8 cellular contexts compared by ENCODE assay signal in genomic region chr3:131502530-131503327, GRCh38. TPM values are rescaled to one million over a fixed set of nuclear protein-coding genes. Genes with fewer than 3 reads are reported as not detected.
DNase-seq lines count a peak whose midpoint lies in the region; ATAC-seq, FAIRE-seq and TF ChIP-seq lines count a peak whose summit lies in the region.

Gene MRPL3, minus strand, starts transcription at chr3:131502971. Its CDS starts 150 bp downstream, at chr3:131502821.

- H3K9me3 ChIP-seq in BE2C (no peaks in the 10 kb centered on the region), colonic mucosa (no peaks in the 10 kb centered on the region)

- H3K4me3 ChIP-seq in BE2C (ENCODE audit: low read depth, low read length) (peak within 1 kb of the TSS; percentile 99), colonic mucosa (peak within 1 kb of the TSS; percentile 97)

- intact Hi-C loops in colonic mucosa (cut with DNase I), result loop anchor here (5.0 kb wide), 1 partner anchor 115 kb away; no protein-coding TSS in a partner anchor

- FAIRE-seq in GM19239 (lab: Jason Lieb, UNC), result peak; percentile 84

- peaks cover 36% of the 10 kb centered on the region for H3K36me3 ChIP-seq in BE2C
- no peaks in the 10 kb centered on the region for H3K36me3 ChIP-seq in colonic mucosa

- peak; percentile 95 for ATAC-seq in HG03442 (IDR thresholded peaks at IDR 0.05; ENCODE audit: unreplicated experiment)

- H3K27me3 ChIP-seq in BE2C (peaks cover 4% of the 10 kb centered on the region; the same call in 1 of the 2 replicates), colonic mucosa (no peaks in the 10 kb centered on the region)

- peak within 1 kb of the TSS; percentile 63 for H3K27ac ChIP-seq in colonic mucosa

- DNase-seq in BE2C (peak; percentile 91), GM19239 (ENCODE audit: insufficient read length, low spot score) (peak; percentile 58), NCI-H510A treated with DMSO at 0.1 percent for 48 hours (lab: John Stamatoyannopoulos, UW) (peak; percentile 73), colonic mucosa (peak; percentile 87), kidney glomerular epithelial cell (lab: John Stamatoyannopoulos, UW) (peak; percentile 63)
- peak; percentile 79 to 83 for DNase-seq in activated CD4-positive, alpha-beta T cell treated with anti-CD3 and anti-CD28 coated beads for 4 hours
- DNase-seq in stimulated activated CD4-positive, alpha-beta T cell treated with anti-CD3 and anti-CD28 coated beads, Interleukin-15, amount 100 ng/mL, for 48 hours (ENCODE audit: low read depth in 2 of 2), result peak; percentile 76 to 77

- H3K4me1 ChIP-seq in BE2C, result peaks cover 3% of the 10 kb centered on the region; the same call in 1 of the 2 replicates
- peaks cover 4% of the 10 kb centered on the region for H3K4me1 ChIP-seq in colonic mucosa

- H3K9ac ChIP-seq in colonic mucosa (ENCODE audit: low read depth in 2 of 2, low read length in 2 of 2), result peak within 1 kb of the TSS; percentile 79 to 90

- TF ChIP-seq CTCF in BE2C (IDR thresholded peaks at IDR 0.05; ENCODE audit: low read depth, low read length), result no peak
- TF ChIP-seq CTCF in colonic mucosa (IDR thresholded peaks at IDR 0.05), result no peak

RNA-seq across cellular contexts. Expression of gene MRPL3, which starts in this region (rescaled TPM):
- 135 TPM for polyA plus RNA-seq in BE2C (2012; ENCODE audit: insufficient read depth, insufficient read length, low read depth)
- total RNA-seq in colonic mucosa, result 100 to 1,000 TPM in 1 of 2 donors, 10 to 100 TPM in 1; 60.4 to 113 TPM

Comparison
In these comparisons a context has a peak if more than half of its experiments do, and no peak if none do; other contexts are left out.
1. Peak in every context shown above with its lines: DNase-seq, ATAC-seq, H3K4me3 ChIP-seq and H3K27ac ChIP-seq.